ENCODE assay signal across 12 cellular contexts in genomic region chr11:749731-750130, GRCh38. TPM values are rescaled to one million over a fixed set of nuclear protein-coding genes. Genes with fewer than 3 reads are reported as not detected.
DNase-seq lines count a peak whose midpoint lies in the region; ATAC-seq and TF ChIP-seq lines count a peak whose summit lies in the region.
"Had no signal": no experiment of that assay in that cellular context is flagged by ENCODE, and none has a peak within 500 bp of the region (broad histone marks: within the 10 kb centered on the region; RNA-seq: fewer than 3 reads in every experiment).

No MANE protein-coding gene starts in this region.

- DNase-seq in Caco-2 (no peak), MV-4-11 (lab: John Stamatoyannopoulos, UW) (peak; percentile 65), adipocyte (ENCODE audit: low read depth) (peak; percentile 58), trophoblast cell (no peak), mesendoderm (no peak)
- no peak for DNase-seq in stimulated activated CD4-positive, alpha-beta T cell treated with anti-CD3 and anti-CD28 coated beads, Interleukin-15, amount 100 ng/mL, for 24 hours
- DNase-seq: colonic mucosa, NCI-H524 treated with DMSO at 0.1 percent for 48 hours, right cardiac atrium, SK-N-SH had no signal

- H3K23ac ChIP-seq in trophoblast cell (ENCODE audit: low read length) (peak overlapping the region; percentile 44), mesendoderm (ENCODE audit: low read length) (no peak overlapping the region)

- H3K79me1 ChIP-seq in trophoblast cell (ENCODE audit: low read length) (peaks cover 11% of the 10 kb centered on the region), mesendoderm (ENCODE audit: low read length) (peaks cover 9% of the 10 kb centered on the region)

- no peak overlapping the region for H2AFZ ChIP-seq in trophoblast cell (ENCODE audit: insufficient read depth, low read length, poor library complexity)

- H2BK120ac ChIP-seq in trophoblast cell (ENCODE audit: insufficient read depth, low read length, poor library complexity) (no peak overlapping the region), mesendoderm (ENCODE audit: low read depth, low read length) (no peak overlapping the region)

- H3K56ac ChIP-seq in mesendoderm (ENCODE audit: low read length) = no peak overlapping the region

- H4K8ac ChIP-seq in trophoblast cell (ENCODE audit: low read depth, low read length) (no peak overlapping the region), mesendoderm (ENCODE audit: low read depth, low read length) (no peak overlapping the region)

- H3K27ac Mint-ChIP-seq in Caco-2 (ENCODE audit: unreplicated experiment) = no peak overlapping the region

- H3K4me3 Mint-ChIP-seq in Caco-2 (ENCODE audit: unreplicated experiment) = peak overlapping the region; percentile 38

- peak overlapping the region; percentile 71 for H3K4ac ChIP-seq in trophoblast cell (ENCODE audit: low read depth, low read length)
- H3K4ac ChIP-seq in mesendoderm (ENCODE audit: low read depth, low read length) = no peak overlapping the region

- no peaks in the 10 kb centered on the region for H3K27me3 Mint-ChIP-seq in Caco-2 (ENCODE audit: insufficient read depth, unreplicated experiment)

- no peak overlapping the region for H4K12ac ChIP-seq in trophoblast cell (ENCODE audit: low read depth, low read length)

- H3K36me3 ChIP-seq in Caco-2 (ENCODE audit: control insufficient read depth, insufficient read depth, low read length) (no peaks in the 10 kb centered on the region; the same call in 1 of the 2 replicates), adipocyte (ENCODE audit: control insufficient read depth, insufficient read depth, low read length, severe bottlenecking) (peaks cover 7% of the 10 kb centered on the region), trophoblast cell (ENCODE audit: control insufficient read depth in 1 of 2, insufficient read depth in 2 of 2, low read length in 2 of 2) (peaks cover 5 to 6% of the 10 kb centered on the region in 2 experiments), mesendoderm (ENCODE audit: control insufficient read depth, insufficient read depth, low read length) (no peaks in the 10 kb centered on the region)
- H3K36me3 ChIP-seq: colonic mucosa had no signal

- WGBS in trophoblast cell (ENCODE audit: extremely low coverage, insufficient coverage, insufficient read length) = no CpG with 5 or more reads among the region's 2 CpGs
- no CpG with 5 or more reads among the region's 2 CpGs for WGBS in mesendoderm (ENCODE audit: extremely low coverage, insufficient coverage, low lambda C conversion rate)

- H3K27ac ChIP-seq in trophoblast cell (ENCODE audit: low read depth, low read length) (no peak overlapping the region), mesendoderm (ENCODE audit: low read depth, low read length) (no peak overlapping the region)

- H3K27me3 ChIP-seq in Caco-2 (replicated peaks; ENCODE audit: control insufficient read depth, insufficient read depth, low read length) = no peaks in the 10 kb centered on the region
- H3K27me3 ChIP-seq in adipocyte (replicated peaks; ENCODE audit: control insufficient read depth, insufficient read depth, low read length) = no peaks in the 10 kb centered on the region
- no peaks in the 10 kb centered on the region for H3K27me3 ChIP-seq in trophoblast cell (ENCODE audit: insufficient read depth, low read length)
- no peaks in the 10 kb centered on the region for H3K27me3 ChIP-seq in mesendoderm (ENCODE audit: insufficient read depth, low read length, poor library complexity)
- H3K27me3 ChIP-seq: colonic mucosa had no signal

- no peak overlapping the region for H4K91ac ChIP-seq in trophoblast cell (ENCODE audit: low read depth, low read length)

- intact Hi-C loops in Caco-2 (cut with micrococcal nuclease; ENCODE audit: unreplicated experiment) = no loop called here

- no peak for TF ChIP-seq CTCF in Caco-2 (IDR thresholded peaks at IDR 0.05; ENCODE audit: insufficient read depth in 1 of 2, low read depth in 1 of 2, low read length in 1 of 2, severe bottlenecking in 1 of 2, unreplicated experiment in 1 of 2)

- H2BK12ac ChIP-seq in trophoblast cell (ENCODE audit: low read length) = no peak overlapping the region

- no peaks in the 10 kb centered on the region for H3K9me3 Mint-ChIP-seq in Caco-2 (ENCODE audit: unreplicated experiment)

- H2AK5ac ChIP-seq in trophoblast cell (ENCODE audit: low read length) = no peak overlapping the region
- no peak overlapping the region for H2AK5ac ChIP-seq in mesendoderm (ENCODE audit: low read length)

- peaks cover 25% of the 10 kb centered on the region for H3K79me2 ChIP-seq in trophoblast cell (ENCODE audit: control insufficient read depth, insufficient read depth, low read length, poor library complexity)
- peaks cover 32% of the 10 kb centered on the region for H3K79me2 ChIP-seq in mesendoderm (ENCODE audit: control insufficient read depth, insufficient read depth, low read length)

- H3K4me1 ChIP-seq in Caco-2 (peaks cover 27% of the 10 kb centered on the region), adipocyte (ENCODE audit: control insufficient read depth, insufficient read depth, low read length) (peaks cover 30% of the 10 kb centered on the region), trophoblast cell (ENCODE audit: control insufficient read depth in 1 of 2, insufficient read depth in 2 of 2, low read length in 2 of 2) (peaks cover 4 to 6% of the 10 kb centered on the region in 2 experiments), mesendoderm (ENCODE audit: control insufficient read depth, low read depth, low read length) (peaks cover 3% of the 10 kb centered on the region)

- no peak overlapping the region for H3K4me2 ChIP-seq in trophoblast cell (ENCODE audit: low read length)
- no peak overlapping the region for H3K4me2 ChIP-seq in mesendoderm (ENCODE audit: low read length)

- BruUV-seq in Caco-2 (replicated peaks; lab: Mats Ljungman, UMichigan) = no TSS peak

- H2BK15ac ChIP-seq in mesendoderm (replicated peaks; ENCODE audit: low read depth) = no peak overlapping the region

- H3K9ac ChIP-seq in adipocyte (ENCODE audit: low read length) = peak overlapping the region; percentile 97
- H3K9ac ChIP-seq in trophoblast cell (ENCODE audit: low read length) = no peak overlapping the region
- H3K9ac ChIP-seq in mesendoderm (ENCODE audit: low read length) = no peak overlapping the region
- H3K9ac ChIP-seq: SK-N-SH had no signal

- no peak for ATAC-seq in HG03342 (IDR thresholded peaks at IDR 0.05; ENCODE audit: unreplicated experiment)
- ATAC-seq: right cardiac atrium had no signal

- POLR2A ChIA-PET in Caco-2 (lab: Charles Lee) = interaction anchor here (0.6 kb wide), 1 partner anchor 33 kb away, joined by 7 read pairs; no protein-coding TSS in a partner anchor

- H3K36me3 Mint-ChIP-seq in Caco-2 (ENCODE audit: insufficient read depth, unreplicated experiment) = peaks cover 27% of the 10 kb centered on the region

- CTCF ChIA-PET in Caco-2 (lab: Charles Lee) = no interaction called here

- H3K14ac ChIP-seq in trophoblast cell (ENCODE audit: low read length) = no peak overlapping the region

- H3K4me3 ChIP-seq in Caco-2 (ENCODE audit: low read depth, low read length) (no peak overlapping the region), adipocyte (ENCODE audit: low read length) (peak overlapping the region; percentile 95), trophoblast cell (ENCODE audit: low read depth, low read length) (no peak overlapping the region), mesendoderm (ENCODE audit: low read length) (no peak overlapping the region)
- H3K4me3 ChIP-seq: lung had no signal

- no peak overlapping the region for H2BK5ac ChIP-seq in trophoblast cell (ENCODE audit: low read depth, low read length, poor library complexity)
- H2BK5ac ChIP-seq in mesendoderm (ENCODE audit: low read length) = no peak overlapping the region

- H4K5ac ChIP-seq in mesendoderm (ENCODE audit: low read length) = no peak overlapping the region

- no peaks in the 10 kb centered on the region for H3K4me1 Mint-ChIP-seq in Caco-2 (ENCODE audit: low read depth, unreplicated experiment)

- H3K18ac ChIP-seq in trophoblast cell (ENCODE audit: low read length) (no peak overlapping the region), mesendoderm (ENCODE audit: low read length) (no peak overlapping the region)

- no peaks in the 10 kb centered on the region for H3K9me3 ChIP-seq in Caco-2
- no peaks in the 10 kb centered on the region for H3K9me3 ChIP-seq in adipocyte (ENCODE audit: control insufficient read depth, low read length)
- H3K9me3 ChIP-seq in trophoblast cell (ENCODE audit: insufficient read depth, low read depth, low read length) = peaks cover 2% of the 10 kb centered on the region
- H3K9me3 ChIP-seq: colonic mucosa, SK-N-SH had no signal

RNA-seq across cellular contexts. Expression of gene TALDO1, which starts 2.5 kb away (rescaled TPM):
- 293 and 300 TPM in 2 replicates for total RNA-seq in Caco-2 (2022)
- polyA plus RNA-seq in trophoblast cell (2013) = 244 and 248 TPM in 2 replicates
- 169 TPM for polyA plus RNA-seq in mesendoderm (2013, experiment 1 of 2)
- 176 TPM for polyA plus RNA-seq in mesendoderm (2013, experiment 2 of 2)

RNA-seq across cellular contexts. Expression of gene GATD1, which starts 27.6 kb away (rescaled TPM):
- 85.0 and 91.5 TPM in 2 replicates for total RNA-seq in Caco-2 (2022)
- 27.9 and 28.1 TPM in 2 replicates for polyA plus RNA-seq in trophoblast cell (2013)
- polyA plus RNA-seq in mesendoderm (2013, experiment 1 of 2) = 21.0 TPM
- polyA plus RNA-seq in mesendoderm (2013, experiment 2 of 2) = 18.6 TPM

RNA-seq across cellular contexts. Expression of gene CEND1, which starts 40.2 kb away (rescaled TPM):
- not detected in 2 replicates for total RNA-seq in Caco-2 (2022)
- not detected in 2 replicates for polyA plus RNA-seq in trophoblast cell (2013)
- polyA plus RNA-seq in mesendoderm (2013, experiment 1 of 2) = 0.13 TPM
- polyA plus RNA-seq in mesendoderm (2013, experiment 2 of 2) = 0.15 TPM

RNA-seq across cellular contexts. Expression of gene EPS8L2, which starts 43.7 kb away (rescaled TPM):
- 203 and 224 TPM in 2 replicates for total RNA-seq in Caco-2 (2022)
- polyA plus RNA-seq in trophoblast cell (2013) = 166 and 168 TPM in 2 replicates
- polyA plus RNA-seq in mesendoderm (2013, experiment 1 of 2) = 12.1 TPM
- 13.0 TPM for polyA plus RNA-seq in mesendoderm (2013, experiment 2 of 2)

RNA-seq across cellular contexts. Expression of gene SLC25A22, which starts 48.4 kb away (rescaled TPM):
- total RNA-seq in Caco-2 (2022) = 31.8 and 37.6 TPM in 2 replicates
- 14.5 and 14.7 TPM in 2 replicates for polyA plus RNA-seq in trophoblast cell (2013)
- 30.5 TPM for polyA plus RNA-seq in mesendoderm (2013, experiment 1 of 2)
- polyA plus RNA-seq in mesendoderm (2013, experiment 2 of 2) = 30.6 TPM

Comparison
In these comparisons a context has a peak if more than half of its experiments do, and no peak if none do; other contexts are left out.
1. DNase-seq: peak in MV-4-11 (single experiment) and adipocyte (single experiment); none in Caco-2 (0 of 2), trophoblast cell (0 of 2), stimulated activated CD4-positive, alpha-beta T cell treated with anti-CD3 and anti-CD28 coated beads, Interleukin-15, amount 100 ng/mL, for 24 hours (single experiment) and mesendoderm (single experiment).